24 cellular contexts compared by ENCODE assay signal in the genomic region with DNA sequence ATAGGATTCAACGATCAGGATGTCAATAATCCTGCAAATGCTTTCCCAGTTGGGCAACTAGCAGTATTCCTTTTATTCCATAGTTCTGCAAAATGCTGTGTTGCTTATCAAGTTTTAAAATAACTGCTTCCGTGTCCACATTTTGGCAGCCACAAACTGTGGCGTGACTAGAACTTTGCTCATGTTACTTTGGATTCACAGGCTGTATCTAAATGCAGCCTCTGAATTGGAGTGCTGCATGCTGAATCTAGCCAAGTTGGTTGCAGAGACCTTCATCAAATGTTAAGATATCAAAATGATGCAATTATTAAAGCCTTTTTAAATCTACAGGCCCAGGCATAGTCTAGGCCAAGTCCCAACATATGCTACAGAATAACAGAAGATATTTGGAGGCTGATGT.
"Had no signal": no experiment of that assay in that cellular context is flagged by ENCODE, and none has a peak within 500 bp of the region (broad histone marks: within the 10 kb centered on the region; RNA-seq: fewer than 3 reads in every experiment).

No MANE protein-coding gene starts in this region.

- H3K4me3 Mint-ChIP-seq: activated CD8-positive, alpha-beta T cell treated with anti-CD3 and anti-CD28 coated beads, Interleukin-2, amount 10 ng/mL, durations not matched to agents 7 days and 5 days; activated naive CD8-positive, alpha-beta T cell treated with anti-CD3 and anti-CD28 coated beads, Interleukin-2, amount 50 U/mL, for 24 hours; activated T-helper 1 cell treated with anti-CD3 and anti-CD28 coated beads, Interleukin-12 subunit alpha, Interleukin-12 subunit beta, Interleukin-2, Interleukin-4 antibody, amounts not matched to agents 30 ng/mL and 10 ng/mL and 1 ng/mL, durations not matched to agents 14 hours and 24 hours and 36 hours; brain; central memory CD8-positive, alpha-beta T cell; naive thymus-derived CD4-positive, alpha-beta T cell; neural crest cell had no signal

- H3K9me3 ChIP-seq: esophagus squamous epithelium, tibial nerve had no signal

- H3K27ac Mint-ChIP-seq: activated CD8-positive, alpha-beta T cell treated with anti-CD3 and anti-CD28 coated beads, Interleukin-2, amount 10 ng/mL, durations not matched to agents 7 days and 5 days; activated naive CD8-positive, alpha-beta T cell treated with anti-CD3 and anti-CD28 coated beads, Interleukin-2, amount 50 U/mL, for 24 hours; activated T-helper 1 cell treated with anti-CD3 and anti-CD28 coated beads, Interleukin-12 subunit alpha, Interleukin-12 subunit beta, Interleukin-2, Interleukin-4 antibody, amounts not matched to agents 30 ng/mL and 10 ng/mL and 1 ng/mL, durations not matched to agents 14 hours and 24 hours and 36 hours; brain; naive thymus-derived CD4-positive, alpha-beta T cell had no signal

- H3K27me3 ChIP-seq: esophagus squamous epithelium, tibial nerve had no signal

- H3K27me3 Mint-ChIP-seq: activated naive CD8-positive, alpha-beta T cell treated with anti-CD3 and anti-CD28 coated beads, Interleukin-2, amount 50 U/mL, for 24 hours; central memory CD8-positive, alpha-beta T cell had no signal

- FAIRE-seq: TTC549 had no signal

- H3K36me3 ChIP-seq: esophagus squamous epithelium, tibial nerve had no signal

- ATAC-seq: activated CD8-positive, alpha-beta T cell treated with anti-CD3 and anti-CD28 coated beads, Interleukin-2, amount 10 ng/mL, durations not matched to agents 7 days and 5 days; activated naive CD8-positive, alpha-beta T cell treated with anti-CD3 and anti-CD28 coated beads, Interleukin-2, amount 50 U/mL, for 24 hours; left lobe of liver; naive thymus-derived CD4-positive, alpha-beta T cell had no signal

- H3K4me1 Mint-ChIP-seq: activated naive CD8-positive, alpha-beta T cell treated with anti-CD3 and anti-CD28 coated beads, Interleukin-2, amount 50 U/mL, for 24 hours; central memory CD8-positive, alpha-beta T cell; naive thymus-derived CD4-positive, alpha-beta T cell; neural crest cell had no signal

- DNase-seq: activated CD4-positive, alpha-beta T cell treated with anti-CD3 and anti-CD28 coated beads for 1 hour; activated CD4-positive, alpha-beta T cell treated with anti-CD3 and anti-CD28 coated beads, Interleukin-2, amount 50 U/mL, for 1 hour; activated CD8-positive, alpha-beta T cell treated with anti-CD3 and anti-CD28 coated beads, Interleukin-2, amount 10 ng/mL, durations not matched to agents 7 days and 5 days; activated gamma-delta T cell; activated naive CD4-positive, alpha-beta T cell treated with anti-CD3 and anti-CD28 coated beads, Interleukin-2, amount 50 U/mL, for 16 hours; activated naive CD8-positive, alpha-beta T cell treated with anti-CD3 and anti-CD28 coated beads, Interleukin-2, amount 50 U/mL, for 24 hours; aorta; esophagus squamous epithelium; foreskin fibroblast; hypothalamus; islet precursor cell; naive thymus-derived CD4-positive, alpha-beta T cell; retina; stimulated activated CD4-positive, alpha-beta T cell treated with anti-CD3 and anti-CD28 coated beads, Interleukin-4, amount 100 ng/mL, for 24 hours; stimulated activated naive CD4-positive, alpha-beta T cell treated with Interleukin-2 at 50 U/mL for 16 hours; T-helper 1 cell had no signal

- H3K4me3 ChIP-seq: coronary artery, esophagus squamous epithelium, tibial nerve had no signal

- H3K36me3 Mint-ChIP-seq: brain; naive thymus-derived CD4-positive, alpha-beta T cell had no signal

- H3K27ac ChIP-seq: coronary artery, esophagus squamous epithelium, tibial nerve had no signal

- H3K4me1 ChIP-seq: esophagus squamous epithelium, tibial nerve had no signal

- H3K9me3 Mint-ChIP-seq: activated naive CD8-positive, alpha-beta T cell treated with anti-CD3 and anti-CD28 coated beads, Interleukin-2, amount 50 U/mL, for 24 hours; activated T-helper 1 cell treated with anti-CD3 and anti-CD28 coated beads, Interleukin-12 subunit alpha, Interleukin-12 subunit beta, Interleukin-2, Interleukin-4 antibody, amounts not matched to agents 30 ng/mL and 10 ng/mL and 1 ng/mL, durations not matched to agents 14 hours and 24 hours and 36 hours; brain; central memory CD8-positive, alpha-beta T cell had no signal
